In genomic region chr16:88732172-88732960, GRCh38 we compare ENCODE assay signal across 2 cellular contexts.
TF ChIP-seq lines count a peak whose summit lies in the region.

No MANE protein-coding gene starts in this region.

TF ChIP-seq in A549, 52 proteins besides CTCF, POLR2A, EP300 and RAD21:
- TF ChIP-seq, protein P1, sequence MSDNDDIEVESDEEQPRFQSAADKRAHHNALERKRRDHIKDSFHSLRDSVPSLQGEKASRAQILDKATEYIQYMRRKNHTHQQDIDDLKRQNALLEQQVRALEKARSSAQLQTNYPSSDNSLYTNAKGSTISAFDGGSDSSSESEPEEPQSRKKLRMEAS (IDR thresholded peaks at IDR 0.05): peak; percentile 11; the same call in 1 of the 2 replicates
- no peak for TF ChIP-seq KDM1A (IDR thresholded peaks at IDR 0.05; ENCODE audit: low read depth)

TF ChIP-seq in K562, 482 proteins besides CTCF, POLR2A, EP300 and RAD21:
- TF ChIP-seq HNRNPL (IDR thresholded peaks at IDR 0.05; ENCODE audit: low read depth, low read length) (peak; percentile 51; the same call in 1 of the 2 replicates), RBM22 (IDR thresholded peaks at IDR 0.05; ENCODE audit: low read depth, low read length, poor library complexity, severe bottlenecking) (peak; percentile 93), NFIC (IDR thresholded peaks at IDR 0.05) (peak; percentile 44; the same call in 1 of the 2 replicates), HNRNPUL1 (IDR thresholded peaks at IDR 0.05; ENCODE audit: low read length) (no peak), MYNN (IDR thresholded peaks at IDR 0.05) (no peak), MYNN (CRISPR knock-in tag; IDR thresholded peaks at IDR 0.05) (no peak), ZFX (CRISPR knock-in tag; IDR thresholded peaks at IDR 0.05) (peak; percentile 28; the same call in 1 of the 2 replicates), POLR2G (IDR thresholded peaks at IDR 0.05; ENCODE audit: low read depth, low read length) (peak; percentile 60; the same call in 1 of the 2 replicates)
- TF ChIP-seq, protein P2, sequence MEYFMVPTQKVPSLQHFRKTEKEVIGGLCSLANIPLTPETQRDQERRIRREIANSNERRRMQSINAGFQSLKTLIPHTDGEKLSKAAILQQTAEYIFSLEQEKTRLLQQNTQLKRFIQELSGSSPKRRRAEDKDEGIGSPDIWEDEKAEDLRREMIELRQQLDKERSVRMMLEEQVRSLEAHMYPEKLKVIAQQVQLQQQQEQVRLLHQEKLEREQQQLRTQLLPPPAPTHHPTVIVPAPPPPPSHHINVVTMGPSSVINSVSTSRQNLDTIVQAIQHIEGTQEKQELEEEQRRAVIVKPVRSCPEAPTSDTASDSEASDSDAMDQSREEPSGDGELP (CRISPR knock-in tag; IDR thresholded peaks at IDR 0.05; ENCODE audit: borderline replicate concordance): 0 out of 2 replicates have a peak, but pooled peaks have one; percentile 10
- TF ChIP-seq, protein P3, sequence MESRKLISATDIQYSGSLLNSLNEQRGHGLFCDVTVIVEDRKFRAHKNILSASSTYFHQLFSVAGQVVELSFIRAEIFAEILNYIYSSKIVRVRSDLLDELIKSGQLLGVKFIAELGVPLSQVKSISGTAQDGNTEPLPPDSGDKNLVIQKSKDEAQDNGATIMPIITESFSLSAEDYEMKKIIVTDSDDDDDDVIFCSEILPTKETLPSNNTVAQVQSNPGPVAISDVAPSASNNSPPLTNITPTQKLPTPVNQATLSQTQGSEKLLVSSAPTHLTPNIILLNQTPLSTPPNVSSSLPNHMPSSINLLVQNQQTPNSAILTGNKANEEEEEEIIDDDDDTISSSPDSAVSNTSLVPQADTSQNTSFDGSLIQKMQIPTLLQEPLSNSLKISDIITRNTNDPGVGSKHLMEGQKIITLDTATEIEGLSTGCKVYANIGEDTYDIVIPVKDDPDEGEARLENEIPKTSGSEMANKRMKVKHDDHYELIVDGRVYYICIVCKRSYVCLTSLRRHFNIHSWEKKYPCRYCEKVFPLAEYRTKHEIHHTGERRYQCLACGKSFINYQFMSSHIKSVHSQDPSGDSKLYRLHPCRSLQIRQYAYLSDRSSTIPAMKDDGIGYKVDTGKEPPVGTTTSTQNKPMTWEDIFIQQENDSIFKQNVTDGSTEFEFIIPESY (CRISPR knock-in tag; IDR thresholded peaks at IDR 0.05): peak; percentile 42; the same call in 1 of the 2 replicates
